8 cellular contexts compared by ENCODE assay signal in genomic region chr18:76822510-76823165, GRCh38. TPM values are rescaled to one million over a fixed set of nuclear protein-coding genes. Genes with fewer than 3 reads are reported as not detected.
DNase-seq lines count a peak whose midpoint lies in the region; ATAC-seq and TF ChIP-seq lines count a peak whose summit lies in the region.

ZNF236 (plus strand) TSS chr18:76822557; CDS start chr18:76822608, 51 bp downstream.

- no peaks in the 10 kb centered on the region for H3K27me3 Mint-ChIP-seq in effector memory CD8-positive, alpha-beta T cell

- H3K27me3 ChIP-seq in mesendoderm (ENCODE audit: insufficient read depth, low read length, poor library complexity) = no peaks in the 10 kb centered on the region

- no CpG with 5 or more reads among the region's 113 CpGs for WGBS in mesendoderm (ENCODE audit: extremely low coverage, insufficient coverage, low lambda C conversion rate)

- peak within 1 kb of the TSS; percentile 100 for H4K8ac ChIP-seq in mesendoderm (ENCODE audit: low read depth, low read length)

- TF ChIP-seq CTCF in AG10803 (conservative IDR thresholded peaks at IDR 0.05; ENCODE audit: low read length) = no peak

- H3K9ac ChIP-seq in mesendoderm (ENCODE audit: low read length) = peak within 1 kb of the TSS; percentile 99

- H3K18ac ChIP-seq in mesendoderm (ENCODE audit: low read length) = peak within 1 kb of the TSS; percentile 99

- no peak within 1 kb of the TSS for H2BK15ac ChIP-seq in mesendoderm (replicated peaks; ENCODE audit: low read depth)

- peaks cover 32 to 44% of the 10 kb centered on the region in 2 donors for H3K4me1 Mint-ChIP-seq in effector memory CD8-positive, alpha-beta T cell (ENCODE audit: low read depth in 2 of 2)

- H3K36me3 ChIP-seq in mesendoderm (ENCODE audit: control insufficient read depth, insufficient read depth, low read length) = no peaks in the 10 kb centered on the region

- H2AK5ac ChIP-seq in mesendoderm (ENCODE audit: low read length) = no peak within 1 kb of the TSS

- no peak within 1 kb of the TSS for H4K5ac ChIP-seq in mesendoderm (ENCODE audit: low read length)

- no peaks in the 10 kb centered on the region for H3K9me3 Mint-ChIP-seq in effector memory CD8-positive, alpha-beta T cell

- ATAC-seq in GM18868 (IDR thresholded peaks at IDR 0.05; ENCODE audit: unreplicated experiment) (peak; percentile 39), HG03097 (IDR thresholded peaks at IDR 0.05; ENCODE audit: low FRiP score, unreplicated experiment) (peak; percentile 39)
- ATAC-seq in effector memory CD8-positive, alpha-beta T cell (replicated peaks) = peak; percentile 64

- H2BK120ac ChIP-seq in mesendoderm (ENCODE audit: low read depth, low read length) = peak within 1 kb of the TSS; percentile 85

- H3K79me2 ChIP-seq in mesendoderm (ENCODE audit: control insufficient read depth, insufficient read depth, low read length) = peaks cover 21% of the 10 kb centered on the region

- H3K27ac Mint-ChIP-seq in effector memory CD8-positive, alpha-beta T cell = peak within 1 kb of the TSS; percentile 95 to 97

- DNase-seq in AG10803 (ENCODE audit: low read depth) = peak; percentile 88
- DNase-seq in NCI-H510A (lab: John Stamatoyannopoulos, UW) = peak; percentile 90
- DNase-seq in activated CD8-positive, alpha-beta memory T cell treated with anti-CD3 and anti-CD28 coated beads for 4 hours (ENCODE audit: low read depth in 2 of 2) = peak; percentile 41 to 52
- peak; percentile 57 to 72 (median 72) for DNase-seq in effector memory CD8-positive, alpha-beta T cell
- DNase-seq in mesendoderm = peak; percentile 81
- DNase-seq in stimulated activated CD8-positive, alpha-beta memory T cell treated with anti-CD3 and anti-CD28 coated beads, Interleukin-15, amount 100 ng/mL, for 24 hours (ENCODE audit: low read depth) = peak; percentile 44

- peaks cover 15% of the 10 kb centered on the region for H3K79me1 ChIP-seq in mesendoderm (ENCODE audit: low read length)

- peak within 1 kb of the TSS; percentile 95 for H3K27ac ChIP-seq in mesendoderm (ENCODE audit: low read depth, low read length)

- peak within 1 kb of the TSS; percentile 94 to 95 for H3K4me3 Mint-ChIP-seq in effector memory CD8-positive, alpha-beta T cell

- peak within 1 kb of the TSS; percentile 45 for H2BK5ac ChIP-seq in mesendoderm (ENCODE audit: low read length)

- peak within 1 kb of the TSS; percentile 98 for H3K4ac ChIP-seq in mesendoderm (ENCODE audit: low read depth, low read length)

- peak within 1 kb of the TSS; percentile 96 for H3K4me3 ChIP-seq in AG10803 (ENCODE audit: low read length)
- peak within 1 kb of the TSS; percentile 97 for H3K4me3 ChIP-seq in mesendoderm (ENCODE audit: low read length)

- peaks cover 2% of the 10 kb centered on the region for H3K4me1 ChIP-seq in mesendoderm (ENCODE audit: control insufficient read depth, low read depth, low read length)

- H3K23ac ChIP-seq in mesendoderm (ENCODE audit: low read length) = peak within 1 kb of the TSS; percentile 98

- H3K56ac ChIP-seq in mesendoderm (ENCODE audit: low read length) = peak within 1 kb of the TSS; percentile 99

- H3K4me2 ChIP-seq in mesendoderm (ENCODE audit: low read length) = peak within 1 kb of the TSS; percentile 81

- peaks cover 31% of the 10 kb centered on the region for H3K36me3 Mint-ChIP-seq in effector memory CD8-positive, alpha-beta T cell (ENCODE audit: insufficient read depth)

RNA-seq across cellular contexts. Expression of gene ZNF236, which starts in this region (rescaled TPM):
- polyA plus RNA-seq in mesendoderm (2013, experiment 1 of 2) = 5.8 TPM
- polyA plus RNA-seq in mesendoderm (2013, experiment 2 of 2) = 5.4 TPM

Comparison
In these comparisons a context has a peak if more than half of its experiments do, and no peak if none do; other contexts are left out.
1. Peak in every context shown above with its lines: DNase-seq, ATAC-seq, H3K4me3 ChIP-seq and H3K27ac ChIP-seq.